ENCODE assay signal across 20 cellular contexts in genomic region chr1:230316864-230317745, GRCh38.
"Had no signal": no experiment of that assay in that cellular context is flagged by ENCODE, and none has a peak within 500 bp of the region (broad histone marks: within the 10 kb centered on the region; RNA-seq: fewer than 3 reads in every experiment).

No MANE protein-coding gene starts in this region.

- H3K36me3 ChIP-seq: esophagus muscularis mucosa, gastrocnemius medialis, left lung, lower lobe of right lung, neural progenitor cell, right atrium auricular region, suprapubic skin, tibial artery, upper lobe of left lung, uterus had no signal

- DNase-seq: effector memory CD8-positive, alpha-beta T cell; gastrocnemius medialis; islet precursor cell; lower lobe of right lung; midbrain; small intestine; stimulated activated CD4-positive, alpha-beta T cell treated with anti-CD3 and anti-CD28 coated beads, Interleukin-2, amount 100 ng/mL, for 48 hours; stimulated activated naive CD4-positive, alpha-beta T cell treated with Interleukin-2 at 50 U/mL for 16 hours; tibial artery; uterus had no signal

- H3K9me3 Mint-ChIP-seq: dendritic cell treated with granulocyte-macrophage colony-stimulating factor and Interleukin-4, amounts not matched to agents 40 ng/mL and 50 ng/mL, for 4 days; effector memory CD8-positive, alpha-beta T cell; memory B cell; natural killer cell treated with Interleukin-12 subunit alpha and Interleukin-12 subunit beta and Interleukin-15 and Interleukin-18, amount 100 ng/mL, for 72 hours; neural progenitor cell had no signal

- ATAC-seq: effector memory CD8-positive, alpha-beta T cell; gastrocnemius medialis; left lung had no signal

- H3K4me3 ChIP-seq: esophagus muscularis mucosa, gastrocnemius medialis, left lung, lower lobe of right lung, neural progenitor cell, right atrium auricular region, suprapubic skin, tibial artery, upper lobe of left lung, uterus had no signal

- H3K4me3 Mint-ChIP-seq: dendritic cell treated with granulocyte-macrophage colony-stimulating factor and Interleukin-4, amounts not matched to agents 40 ng/mL and 50 ng/mL, for 4 days; effector memory CD8-positive, alpha-beta T cell; memory B cell; natural killer cell treated with Interleukin-12 subunit alpha and Interleukin-12 subunit beta and Interleukin-15 and Interleukin-18, amount 100 ng/mL, for 72 hours; neural progenitor cell had no signal

- H3K9me3 ChIP-seq: esophagus muscularis mucosa, gastrocnemius medialis, left lung, lower lobe of right lung, right atrium auricular region, suprapubic skin, tibial artery, upper lobe of left lung, uterus had no signal

- H3K4me1 Mint-ChIP-seq: memory B cell had no signal

- H3K4me1 ChIP-seq: esophagus muscularis mucosa, left lung, lower lobe of right lung, neural progenitor cell, suprapubic skin, tibial artery, upper lobe of left lung, uterus had no signal

- H3K27me3 ChIP-seq: gastrocnemius medialis, neural progenitor cell, right atrium auricular region, upper lobe of left lung, uterus had no signal

- H3K27ac Mint-ChIP-seq: dendritic cell treated with granulocyte-macrophage colony-stimulating factor and Interleukin-4, amounts not matched to agents 40 ng/mL and 50 ng/mL, for 4 days; effector memory CD8-positive, alpha-beta T cell; memory B cell; natural killer cell treated with Interleukin-12 subunit alpha and Interleukin-12 subunit beta and Interleukin-15 and Interleukin-18, amount 100 ng/mL, for 72 hours had no signal

- H3K36me3 Mint-ChIP-seq: memory B cell; natural killer cell treated with Interleukin-12 subunit alpha and Interleukin-12 subunit beta and Interleukin-15 and Interleukin-18, amount 100 ng/mL, for 72 hours; neural progenitor cell had no signal

- H3K27ac ChIP-seq: epithelial cell of prostate, esophagus muscularis mucosa, gastrocnemius medialis, left lung, lower lobe of right lung, neural progenitor cell, right atrium auricular region, suprapubic skin, tibial artery, upper lobe of left lung, uterus had no signal
